In the genomic region with DNA sequence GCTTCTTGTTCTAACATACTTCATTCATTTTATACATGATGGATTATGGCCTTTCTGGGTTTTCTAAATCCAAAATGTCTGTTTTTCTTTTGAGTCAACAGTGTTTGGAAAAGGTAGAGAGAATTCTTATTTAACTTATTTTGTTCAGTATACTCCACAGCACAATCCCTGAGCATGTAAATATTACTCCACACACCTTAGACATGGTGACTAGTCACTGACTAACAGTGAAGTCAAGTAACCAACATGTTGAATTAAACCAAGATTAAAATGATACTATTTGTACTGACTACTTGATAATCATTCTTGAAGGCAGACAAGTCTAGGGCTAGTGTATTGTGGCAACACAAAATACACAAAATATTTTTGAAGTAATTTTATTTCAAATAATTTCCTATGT, we compare ENCODE assay signal across 26 cellular contexts. TPM values are rescaled to one million over a fixed set of nuclear protein-coding genes. Genes with fewer than 3 reads are reported as not detected.
"Had no signal": no experiment of that assay in that cellular context is flagged by ENCODE, and none has a peak within 500 bp of the region (broad histone marks: within the 10 kb centered on the region; RNA-seq: fewer than 3 reads in every experiment).

No MANE protein-coding gene starts in this region.

- H3K27ac ChIP-seq: HL-60, PC-9, Peyer's patch, SJSA1, SK-N-MC had no signal

- H3K36me3 ChIP-seq: MG63, Peyer's patch, SJSA1 had no signal

- H3K4me3 ChIP-seq: MG63, PC-9, Peyer's patch, SJSA1, SK-N-MC had no signal

- H2AFZ ChIP-seq: PC-9 had no signal

- H3K4me2 ChIP-seq: PC-9 had no signal

- H3K27me3 ChIP-seq: MG63, Peyer's patch, SJSA1 had no signal

- DNase-seq: KBM-7, MG63, NCI-H1092, NCI-H1105 treated with DMSO at 0.1 percent for 48 hours, NCI-H1417 treated with DMSO at 0.1 percent for 48 hours, NCI-H146, NCI-H1694 treated with DMSO at 0.1 percent for 48 hours, NCI-H1930, NCI-H2081 treated with DMSO at 0.1 percent for 48 hours, NCI-H2171, NCI-H226, NCI-H446, NCI-H510A, NCI-H524 treated with DMSO at 0.1 percent for 48 hours, NCI-H69, NCI-H774, PC-9, Peyer's patch, Right ventricle myocardium superior, SIG-M5 had no signal

- H3K9me3 ChIP-seq: MG63, Peyer's patch, SJSA1 had no signal

- H3K4me1 ChIP-seq: Peyer's patch, SJSA1 had no signal

RNA-seq across cellular contexts. Expression of a gene that starts 55.0 kb away (rescaled TPM):
- total RNA-seq: HT-29, LHCN-M2, OCI-LY7, PC-9 had no signal
